Comparison of ENCODE assay signal across 8 cellular contexts in the genomic region with DNA sequence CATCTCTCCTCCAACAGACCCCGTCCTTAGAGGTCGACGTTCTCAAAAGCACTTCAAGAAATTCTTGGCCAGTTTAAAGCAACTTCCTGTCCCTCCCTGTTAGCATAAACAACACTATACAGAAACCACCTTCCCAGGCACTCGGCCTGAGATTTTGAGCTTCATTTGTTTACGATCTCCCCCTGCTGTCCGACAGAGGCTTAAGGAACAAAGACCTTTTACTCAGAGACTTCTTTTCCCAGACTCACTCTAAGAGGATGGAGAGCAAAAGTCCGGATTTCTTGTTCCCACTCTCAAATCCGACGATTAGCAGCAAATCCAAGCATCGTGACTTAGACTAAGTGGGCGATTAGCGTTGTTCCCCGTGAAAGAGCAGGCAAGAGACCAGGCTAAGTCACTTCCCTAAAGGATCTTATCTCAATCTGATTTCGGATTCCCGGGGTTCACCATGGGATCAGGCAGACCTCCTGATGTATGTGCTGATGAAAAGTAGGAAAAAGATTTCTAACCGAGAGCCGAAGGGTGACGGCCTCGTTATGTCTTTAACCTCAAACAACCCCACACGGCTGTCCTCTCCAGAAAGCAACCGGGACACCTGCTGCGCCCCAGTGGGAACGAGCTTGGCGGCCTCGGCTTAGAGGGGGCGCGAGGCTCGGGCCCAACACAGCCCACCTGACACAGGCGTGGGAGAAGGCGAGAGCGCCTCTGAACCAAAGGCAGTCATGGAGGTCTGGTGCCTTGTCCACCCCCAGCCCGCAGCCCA. TPM values are rescaled to one million over a fixed set of nuclear protein-coding genes. Genes with fewer than 3 reads are reported as not detected.
A peak's percentile ranks its signal among the peaks of the same experiment; 100 is the strongest.
DNase-seq lines count a peak whose midpoint lies in the region; ATAC-seq, FAIRE-seq and TF ChIP-seq lines count a peak whose summit lies in the region.

No MANE protein-coding gene starts in this region.

- POLR2A ChIA-PET in IMR-90 (lab: Charles Lee; ENCODE audit: unreplicated experiment), result no interaction called here

- peak overlapping the region; percentile 77; the same call in 1 of the 2 replicates for H3K14ac ChIP-seq in IMR-90 (replicated peaks; ENCODE audit: low read depth, low read length)

- CTCF ChIA-PET in IMR-90 (lab: Yijun Ruan, JAX), result interaction anchor here (0.7 to 2.1 kb wide), 6 partner anchors 10 to 154 kb away, joined by 3 to 6 read pairs (median 4); no protein-coding TSS in a partner anchor

- peak; percentile 50; the same call in 1 of the 2 replicates for TF ChIP-seq POLR2A in IMR-90 (IDR thresholded peaks at IDR 0.05; ENCODE audit: low read depth, low read length)

- peaks cover 3% of the 10 kb centered on the region for H3K4me1 ChIP-seq in IMR-90 (ENCODE audit: control insufficient read depth, insufficient read depth, low read length)
- H3K4me1 ChIP-seq in astrocyte (ENCODE audit: insufficient read depth, low read length), result peaks cover 14% of the 10 kb centered on the region
- H3K4me1 ChIP-seq in right cardiac atrium (ENCODE audit: control insufficient read depth, insufficient read depth, low read length), result peaks cover 23% of the 10 kb centered on the region

- peak; percentile 43 for ATAC-seq in IMR-90 (ENCODE audit: low read depth)
- ATAC-seq in right cardiac atrium, result peak; percentile 25 to 57
- no peak for ATAC-seq in HG02610 (IDR thresholded peaks at IDR 0.05; ENCODE audit: unreplicated experiment)

- H3K9me3 Mint-ChIP-seq in astrocyte (ENCODE audit: unreplicated experiment), result no peaks in the 10 kb centered on the region

- H3K9me1 ChIP-seq in IMR-90 (ENCODE audit: insufficient read depth, low read length), result no peaks in the 10 kb centered on the region; the same call in 1 of the 2 replicates

- H4K91ac ChIP-seq in IMR-90 (ENCODE audit: insufficient read depth, low read depth, low read length), result peak overlapping the region; percentile 81

- H3K9me3 ChIP-seq in IMR-90 (ENCODE audit: control insufficient read depth, insufficient read depth, low read length), result no peaks in the 10 kb centered on the region
- H3K9me3 ChIP-seq in SU-DHL-6 (ENCODE audit: insufficient read depth, low read length), result no peaks in the 10 kb centered on the region
- no peaks in the 10 kb centered on the region for H3K9me3 ChIP-seq in astrocyte (ENCODE audit: insufficient read depth, low read depth, low read length)
- no peaks in the 10 kb centered on the region for H3K9me3 ChIP-seq in right cardiac atrium (ENCODE audit: control insufficient read depth, low read length)

- H3F3A ChIP-seq in SU-DHL-6 (ENCODE audit: insufficient read depth), result peaks cover 11% of the 10 kb centered on the region

- peak overlapping the region; percentile 68 for H3K4me3 ChIP-seq in IMR-90 (ENCODE audit: insufficient read depth, low read depth, low read length)
- H3K4me3 ChIP-seq in SU-DHL-6 (ENCODE audit: insufficient read depth, low read length, poor library complexity, severe bottlenecking), result peak overlapping the region; percentile 67
- H3K4me3 ChIP-seq in astrocyte (ENCODE audit: insufficient read depth, low read depth, low read length), result peak overlapping the region; percentile 95
- H3K4me3 ChIP-seq in right cardiac atrium (ENCODE audit: low read length), result peak overlapping the region; percentile 74

- H4K8ac ChIP-seq in IMR-90 (ENCODE audit: low read depth in 2 of 2, low read length in 2 of 2), result peak overlapping the region; percentile 72 to 89; a peak in 3 of 4 replicates

- peak overlapping the region; percentile 38 for H3K18ac ChIP-seq in IMR-90 (ENCODE audit: low read depth, low read length)

- H3K4me1 Mint-ChIP-seq in astrocyte (ENCODE audit: low read depth, unreplicated experiment), result peaks cover 8% of the 10 kb centered on the region

- peaks cover 10% of the 10 kb centered on the region for H4K20me1 ChIP-seq in IMR-90 (ENCODE audit: insufficient read depth, low read length)
- H4K20me1 ChIP-seq in SU-DHL-6 (ENCODE audit: low read depth, low read length), result no peaks in the 10 kb centered on the region
- peaks cover 8% of the 10 kb centered on the region for H4K20me1 ChIP-seq in astrocyte (ENCODE audit: insufficient read depth, low read length)

- H2BK20ac ChIP-seq in IMR-90 (ENCODE audit: low read depth, low read length), result no peak overlapping the region; the same call in 1 of the 2 replicates

- H3K4me2 ChIP-seq in IMR-90 (ENCODE audit: low read depth, low read length) (peak overlapping the region; percentile 97), SU-DHL-6 (ENCODE audit: low read depth, low read length, poor library complexity, severe bottlenecking) (peak overlapping the region; percentile 69), astrocyte (ENCODE audit: low read length) (peak overlapping the region; percentile 98)

- H3K4ac ChIP-seq in IMR-90 (ENCODE audit: low read depth, low read length), result peak overlapping the region; percentile 92

- H3K79me1 ChIP-seq in IMR-90 (ENCODE audit: low read depth in 1 of 2, low read length in 2 of 2), result peaks cover 16 to 63% of the 10 kb centered on the region in 2 experiments

- H3K56ac ChIP-seq in IMR-90 (ENCODE audit: extremely low read depth, insufficient read depth, low read length), result peak overlapping the region; percentile 84

- no TSS peak for BruUV-seq in IMR-90 (replicated peaks; lab: Mats Ljungman, UMichigan)

- peak overlapping the region; percentile 93 for H3K23ac ChIP-seq in IMR-90 (ENCODE audit: low read depth, low read length)

- H2AK9ac ChIP-seq in IMR-90 (replicated peaks; ENCODE audit: low read depth, low read length, poor library complexity), result peak overlapping the region; percentile 76

- peak overlapping the region; percentile 61 for H4K5ac ChIP-seq in IMR-90 (ENCODE audit: low read depth, low read length)

- intact Hi-C loops in IMR-90 (cut with micrococcal nuclease) (loop anchor here (1.0 to 2.0 kb wide), 5 partner anchors 25 to 257 kb away; a partner anchor contains a TSS), right cardiac atrium (cut with DNase I) (loop anchor here (2.0 to 10.0 kb wide), 7 partner anchors 61 to 241 kb away; a partner anchor contains a TSS)

- peaks cover 7% of the 10 kb centered on the region for H3K36me3 Mint-ChIP-seq in astrocyte (ENCODE audit: low read depth, unreplicated experiment)

- H2BK15ac ChIP-seq in IMR-90 (ENCODE audit: low read depth, low read length), result peak overlapping the region; percentile 77; the same call in 1 of the 3 replicates

- H3K79me2 ChIP-seq in SU-DHL-6 (ENCODE audit: insufficient read depth, low read length) (peaks cover 17% of the 10 kb centered on the region; the same call in 1 of the 2 replicates), astrocyte (ENCODE audit: insufficient read depth, low read length) (peaks cover 22% of the 10 kb centered on the region)

- H3K27me3 Mint-ChIP-seq in astrocyte (ENCODE audit: low read depth, unreplicated experiment), result no peaks in the 10 kb centered on the region

- in situ Hi-C loops in ACHN (cut with HindIII; ENCODE audit: low pct_ligation_motif_present, low pct_unique_long_range_greater_than_20kb, low sequenced_read_pairs) (no loop called here), IMR-90 (cut with MboI; ENCODE audit: low sequenced_read_pairs) (loop anchor here (5.0 to 10.0 kb wide), 2 partner anchors 151 to 244 kb away; a partner anchor contains a TSS)

- TF ChIP-seq CTCF in GM12874 (IDR thresholded peaks at IDR 0.05; ENCODE audit: insufficient read depth, low read depth, low read length) (peak; percentile 55), IMR-90 (conservative IDR thresholded peaks at IDR 0.05; ENCODE audit: low read depth, low read length) (peak; percentile 79), SU-DHL-6 (IDR thresholded peaks at IDR 0.05; ENCODE audit: insufficient read depth, low read length, poor library complexity, severe bottlenecking) (peak; percentile 61), astrocyte (IDR thresholded peaks at IDR 0.05; ENCODE audit: insufficient read depth, low read depth, low read length) (peak; percentile 70)

- peak overlapping the region; percentile 93 for H2AFZ ChIP-seq in IMR-90 (replicated peaks; ENCODE audit: low read length, poor library complexity)
- peak overlapping the region; percentile 50 for H2AFZ ChIP-seq in SU-DHL-6 (ENCODE audit: low read depth, low read length, severe bottlenecking)
- peak overlapping the region; percentile 85 for H2AFZ ChIP-seq in astrocyte (ENCODE audit: low read depth, low read length)

- FAIRE-seq in astrocyte (lab: Jason Lieb, UNC), result peak; percentile 96

- H3K27me3 ChIP-seq in IMR-90 (ENCODE audit: control insufficient read depth, insufficient read depth, low read length) (no peaks in the 10 kb centered on the region), SU-DHL-6 (ENCODE audit: low read length) (no peaks in the 10 kb centered on the region), astrocyte (ENCODE audit: insufficient read depth, low read length) (no peaks in the 10 kb centered on the region), right cardiac atrium (ENCODE audit: control insufficient read depth, insufficient read depth) (no peaks in the 10 kb centered on the region)

- 0% methylated on average over 6 of the region's 32 CpGs; no CpG with 5 or more reads in 1 of the 2 experiments for WGBS in IMR-90 (ENCODE audit: extremely low coverage in 2 of 2, insufficient read length in 1 of 2), 2 experiments
- WGBS in right cardiac atrium, result under 1% methylated on average over 32 of the region's 32 CpGs

- H3K9me2 ChIP-seq in SU-DHL-6 (replicated peaks; ENCODE audit: insufficient read depth, low read length), result no peaks in the 10 kb centered on the region

- H3K4me3 Mint-ChIP-seq in astrocyte (ENCODE audit: unreplicated experiment), result peak overlapping the region; percentile 93

- H3K36me3 ChIP-seq in IMR-90 (ENCODE audit: control insufficient read depth, insufficient read depth, low read length), result peaks cover 18% of the 10 kb centered on the region
- H3K36me3 ChIP-seq in SU-DHL-6 (ENCODE audit: low read length), result no peaks in the 10 kb centered on the region
- peaks cover 8% of the 10 kb centered on the region for H3K36me3 ChIP-seq in astrocyte (ENCODE audit: insufficient read depth, low read length)

- peak overlapping the region; percentile 85 for H3K9ac ChIP-seq in IMR-90 (ENCODE audit: low read depth, low read length)
- peak overlapping the region; percentile 77 for H3K9ac ChIP-seq in SU-DHL-6 (ENCODE audit: low read length)
- peak overlapping the region; percentile 97 for H3K9ac ChIP-seq in astrocyte (ENCODE audit: low read length)

- H2AK5ac ChIP-seq in IMR-90 (ENCODE audit: low read depth, low read length), result peak overlapping the region; percentile 88

- peak; percentile 85 for TF ChIP-seq RAD21 in IMR-90 (IDR thresholded peaks at IDR 0.05; ENCODE audit: low read length)

- peak; percentile 87 for DNase-seq in ACHN
- DNase-seq in IMR-90, result peak; percentile 91
- peak; percentile 74 for DNase-seq in astrocyte (ENCODE audit: low read depth)
- peak in 1 of 3 donors; percentile 66 for DNase-seq in right cardiac atrium
- DNase-seq in putamen (ENCODE audit: low spot score), result peak; percentile 45

- H2BK120ac ChIP-seq in IMR-90 (ENCODE audit: low read depth, low read length), result peak overlapping the region; percentile 70; the same call in 1 of the 2 replicates

- dilution Hi-C loops in IMR-90 (cut with HindIII; ENCODE audit: low sequenced_read_pairs, unreplicated experiment), result no loop called here

- H3K27ac Mint-ChIP-seq in astrocyte (ENCODE audit: unreplicated experiment), result peak overlapping the region; percentile 90

- H3K27ac ChIP-seq in IMR-90 (ENCODE audit: insufficient read depth, low read length), result peak overlapping the region; percentile 92
- H3K27ac ChIP-seq in SU-DHL-6 (ENCODE audit: low read depth, low read length), result no peak overlapping the region; the same call in 1 of the 2 replicates
- peak overlapping the region; percentile 82 for H3K27ac ChIP-seq in astrocyte (ENCODE audit: low read depth, low read length)
- H3K27ac ChIP-seq in right cardiac atrium (ENCODE audit: low read length), result peak overlapping the region; percentile 87

- peak overlapping the region; percentile 76 for H2BK5ac ChIP-seq in IMR-90 (ENCODE audit: low read depth, low read length, poor library complexity, severe bottlenecking)

RNA-seq across cellular contexts. Expression of a gene that starts 0.6 kb away (rescaled TPM):
- total RNA-seq in IMR-90 (2012; rRNA removed) (16.4 and 17.4 TPM in 2 replicates), astrocyte (26.4 and 26.7 TPM in 2 replicates), right cardiac atrium (10 to 100 TPM; 28.7 to 34.7 (median 32.4) TPM)
- polyA plus RNA-seq in IMR-90 (2012; rRNA removed) (14.2 and 14.9 TPM in 2 replicates), right cardiac atrium (21.4 TPM)
- 12.5 and 16.8 TPM in 2 replicates for polyA plus RNA-seq in IMR-90 (2012; cell fraction: cytosol; rRNA removed)
- polyA plus RNA-seq in IMR-90 (2012; cell fraction: nucleus; rRNA removed; ENCODE audit: low replicate concordance), result 43.0 and 43.3 TPM in 2 replicates

RNA-seq across cellular contexts. Expression of a gene that starts 23.3 kb away (rescaled TPM):
- total RNA-seq in IMR-90 (2012; rRNA removed), result 174 and 196 TPM in 2 replicates
- polyA plus RNA-seq in IMR-90 (2012; rRNA removed), result 162 and 188 TPM in 2 replicates
- polyA plus RNA-seq in IMR-90 (2012; cell fraction: cytosol; rRNA removed), result 98.5 and 136 TPM in 2 replicates
- polyA plus RNA-seq in IMR-90 (2012; cell fraction: nucleus; rRNA removed; ENCODE audit: low replicate concordance), result 327 and 394 TPM in 2 replicates
- 132 and 134 TPM in 2 replicates for total RNA-seq in astrocyte
- 100 to 1,000 TPM; 149 to 185 (median 180) TPM for total RNA-seq in right cardiac atrium
- polyA plus RNA-seq in right cardiac atrium, result 78.9 TPM

RNA-seq across cellular contexts. Expression of a gene that starts 46.8 kb away (rescaled TPM):
- total RNA-seq in IMR-90 (2012; rRNA removed) (19.2 and 25.8 TPM in 2 replicates), astrocyte (69.1 and 79.3 TPM in 2 replicates), right cardiac atrium (10 to 100 TPM; 46.5 to 63.5 (median 53.6) TPM)
- polyA plus RNA-seq in IMR-90 (2012; rRNA removed) (33.1 and 40.1 TPM in 2 replicates), right cardiac atrium (19.6 TPM)
- 17.9 and 28.0 TPM in 2 replicates for polyA plus RNA-seq in IMR-90 (2012; cell fraction: cytosol; rRNA removed)
- 15.2 and 50.9 TPM in 2 replicates for polyA plus RNA-seq in IMR-90 (2012; cell fraction: nucleus; rRNA removed; ENCODE audit: low replicate concordance)

RNA-seq across cellular contexts. Expression of a gene that starts 59.8 kb away (rescaled TPM):
- total RNA-seq in IMR-90 (2012; rRNA removed), result 100 and 123 TPM in 2 replicates
- polyA plus RNA-seq in IMR-90 (2012; rRNA removed), result 48.5 and 57.6 TPM in 2 replicates
- 21.4 and 31.0 TPM in 2 replicates for polyA plus RNA-seq in IMR-90 (2012; cell fraction: cytosol; rRNA removed)
- 8.5 and 27.3 TPM in 2 replicates for polyA plus RNA-seq in IMR-90 (2012; cell fraction: nucleus; rRNA removed; ENCODE audit: low replicate concordance)
- total RNA-seq in astrocyte, result 81.1 and 83.5 TPM in 2 replicates
- total RNA-seq in right cardiac atrium, result 10 to 100 TPM; 33.9 to 44.8 (median 38.9) TPM
- 21.3 TPM for polyA plus RNA-seq in right cardiac atrium
